Comparison of ENCODE assay signal across 13 cellular contexts in the genomic region with DNA sequence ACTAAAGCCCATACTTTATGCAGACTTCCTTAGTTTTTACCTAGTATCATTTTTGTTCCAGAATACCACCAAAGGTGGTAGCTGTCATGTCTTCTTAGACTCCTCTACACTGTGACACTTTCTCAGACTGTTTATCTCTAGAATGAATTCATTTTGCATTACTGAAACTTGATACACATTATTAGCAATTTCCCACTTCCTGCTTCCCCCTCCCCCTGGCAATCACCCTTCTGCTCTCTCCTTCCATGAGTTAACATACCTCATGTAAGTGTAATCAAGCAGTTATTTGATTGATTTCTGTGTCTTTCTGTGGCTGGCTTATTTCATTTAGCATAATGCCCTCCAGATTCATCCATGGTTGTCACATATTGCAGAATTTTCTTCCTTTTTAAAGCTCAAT.
DNase-seq lines count a peak whose midpoint lies in the region; ATAC-seq and TF ChIP-seq lines count a peak whose summit lies in the region.
"Had no signal": no experiment of that assay in that cellular context is flagged by ENCODE, and none has a peak within 500 bp of the region (broad histone marks: within the 10 kb centered on the region; RNA-seq: fewer than 3 reads in every experiment).

No MANE protein-coding gene starts in this region.

- H3K36me3 ChIP-seq in transverse colon: no peaks in the 10 kb centered on the region
- H3K36me3 ChIP-seq in upper lobe of left lung: no peaks in the 10 kb centered on the region

- H3K4me3 ChIP-seq in transverse colon (no peak overlapping the region), upper lobe of left lung (no peak overlapping the region)

- H3K4me3 Mint-ChIP-seq in natural killer cell: no peak overlapping the region
- H3K4me3 Mint-ChIP-seq in natural killer cell treated with Interleukin-12 subunit alpha and Interleukin-12 subunit beta and Interleukin-15 and Interleukin-18, amount 100 ng/mL, for 72 hours: no peak overlapping the region
- H3K4me3 Mint-ChIP-seq in endothelial cell (ENCODE audit: unreplicated experiment): no peak overlapping the region
- H3K4me3 Mint-ChIP-seq: activated CD4-positive, alpha-beta T cell treated with anti-CD3 and anti-CD28 coated beads, Interleukin-2, amount 10 ng/mL, durations not matched to agents 24 days and 14 days had no signal

- intact Hi-C loops in natural killer cell (cut with micrococcal nuclease) (loop anchor here (5.0 kb wide), 1 partner anchor 470 kb away; no protein-coding TSS in a partner anchor), transverse colon (cut with DNase I; ENCODE audit: low total_unique reads) (no loop called here)

- H3K9me3 ChIP-seq in transverse colon: no peaks in the 10 kb centered on the region
- no peaks in the 10 kb centered on the region for H3K9me3 ChIP-seq in upper lobe of left lung

- TF ChIP-seq CTCF in natural killer cell (IDR thresholded peaks at IDR 0.05) (no peak), endothelial cell (IDR thresholded peaks at IDR 0.05; ENCODE audit: unreplicated experiment) (no peak), transverse colon (IDR thresholded peaks at IDR 0.05) (no peak), upper lobe of left lung (IDR thresholded peaks at IDR 0.05) (no peak)

- H3K9me3 Mint-ChIP-seq in natural killer cell (no peaks in the 10 kb centered on the region), endothelial cell (ENCODE audit: unreplicated experiment) (no peaks in the 10 kb centered on the region)
- H3K9me3 Mint-ChIP-seq in natural killer cell treated with Interleukin-12 subunit alpha and Interleukin-12 subunit beta and Interleukin-15 and Interleukin-18, amount 100 ng/mL, for 72 hours: no peaks in the 10 kb centered on the region
- H3K9me3 Mint-ChIP-seq: activated CD4-positive, alpha-beta T cell treated with anti-CD3 and anti-CD28 coated beads, Interleukin-2, amount 10 ng/mL, durations not matched to agents 24 days and 14 days had no signal

- H3K27me3 ChIP-seq in transverse colon: no peaks in the 10 kb centered on the region
- no peaks in the 10 kb centered on the region for H3K27me3 ChIP-seq in upper lobe of left lung

- H3K36me3 Mint-ChIP-seq in natural killer cell: no peaks in the 10 kb centered on the region
- peaks cover 5% of the 10 kb centered on the region for H3K36me3 Mint-ChIP-seq in natural killer cell treated with Interleukin-12 subunit alpha and Interleukin-12 subunit beta and Interleukin-15 and Interleukin-18, amount 100 ng/mL, for 72 hours
- peaks cover 7% of the 10 kb centered on the region for H3K36me3 Mint-ChIP-seq in endothelial cell (ENCODE audit: low read depth, unreplicated experiment)

- H3K4me1 ChIP-seq in transverse colon: peaks cover 0 to 6% (median 0%) of the 10 kb centered on the region in 4 donors
- H3K4me1 ChIP-seq in upper lobe of left lung: peaks cover 0 to 11% (median 4%) of the 10 kb centered on the region in 4 donors

- in situ Hi-C loops in transverse colon (cut with MboI; ENCODE audit: low pct_ligation_motif_present in 1 of 4, low pct_unique_long_range_greater_than_20kb in 1 of 4, low sequenced_read_pairs in 3 of 4): loop anchor here in 2 of 4 donors (25.0 kb wide), 1 partner anchor 465 kb away; no protein-coding TSS in a partner anchor

- peaks cover 11 to 30% of the 10 kb centered on the region in 2 donors for H3K4me1 Mint-ChIP-seq in natural killer cell
- peaks cover 11 to 14% of the 10 kb centered on the region in 2 donors for H3K4me1 Mint-ChIP-seq in natural killer cell treated with Interleukin-12 subunit alpha and Interleukin-12 subunit beta and Interleukin-15 and Interleukin-18, amount 100 ng/mL, for 72 hours (ENCODE audit: low read depth in 2 of 2)
- H3K4me1 Mint-ChIP-seq in endothelial cell (ENCODE audit: unreplicated experiment): peaks cover 7% of the 10 kb centered on the region

- DNase-seq in natural killer cell: no peak
- no peak for DNase-seq in natural killer cell treated with Interleukin-12 subunit alpha and Interleukin-12 subunit beta and Interleukin-15 and Interleukin-18, amount 100 ng/mL, for 72 hours (ENCODE audit: low spot score)
- DNase-seq in NCI-H146 (lab: John Stamatoyannopoulos, UW): peak; percentile 37
- DNase-seq in endothelial cell (ENCODE audit: low spot score): no peak
- no peak for DNase-seq in AG20443 (ENCODE audit: low spot score)
- DNase-seq in transverse colon: no peak
- no peak for DNase-seq in hypothalamus (lab: John Stamatoyannopoulos, UW)
- DNase-seq in upper lobe of left lung: no peak
- DNase-seq: activated CD4-positive, alpha-beta T cell treated with anti-CD3 and anti-CD28 coated beads, Interleukin-2, amount 10 ng/mL, durations not matched to agents 24 days and 14 days; C1 segment of cervical spinal cord; effector memory CD4-positive, alpha-beta T cell; NCI-H187; stimulated activated naive CD4-positive, alpha-beta T cell had no signal

- H3K27me3 Mint-ChIP-seq in natural killer cell (ENCODE audit: low read depth in 2 of 2) (no peaks in the 10 kb centered on the region), endothelial cell (ENCODE audit: unreplicated experiment) (no peaks in the 10 kb centered on the region)
- no peaks in the 10 kb centered on the region for H3K27me3 Mint-ChIP-seq in natural killer cell treated with Interleukin-12 subunit alpha and Interleukin-12 subunit beta and Interleukin-15 and Interleukin-18, amount 100 ng/mL, for 72 hours
- H3K27me3 Mint-ChIP-seq: activated CD4-positive, alpha-beta T cell treated with anti-CD3 and anti-CD28 coated beads, Interleukin-2, amount 10 ng/mL, durations not matched to agents 24 days and 14 days had no signal

- H3K27ac Mint-ChIP-seq in natural killer cell (peak overlapping the region; percentile 8 to 81), endothelial cell (ENCODE audit: unreplicated experiment) (peak overlapping the region; percentile 1)
- H3K27ac Mint-ChIP-seq in natural killer cell treated with Interleukin-12 subunit alpha and Interleukin-12 subunit beta and Interleukin-15 and Interleukin-18, amount 100 ng/mL, for 72 hours: no peak overlapping the region
- H3K27ac Mint-ChIP-seq: activated CD4-positive, alpha-beta T cell treated with anti-CD3 and anti-CD28 coated beads, Interleukin-2, amount 10 ng/mL, durations not matched to agents 24 days and 14 days had no signal

- H3K27ac ChIP-seq in transverse colon (no peak overlapping the region), upper lobe of left lung (no peak overlapping the region)

- TF ChIP-seq POLR2A in transverse colon (IDR thresholded peaks at IDR 0.05) (no peak), upper lobe of left lung (IDR thresholded peaks at IDR 0.05) (no peak)

- TF ChIP-seq EP300 in transverse colon (IDR thresholded peaks at IDR 0.05; ENCODE audit: low read depth) (no peak), upper lobe of left lung (IDR thresholded peaks at IDR 0.05) (no peak)

- ATAC-seq in natural killer cell (no peak), upper lobe of left lung (ENCODE audit: low FRiP score in 2 of 2) (no peak)
- ATAC-seq in natural killer cell treated with Interleukin-12 subunit alpha and Interleukin-12 subunit beta and Interleukin-15 and Interleukin-18, amount 100 ng/mL, for 72 hours: no peak

Comparison
In these comparisons a context has a peak if more than half of its experiments do, and no peak if none do; other contexts are left out.
1. H3K27ac Mint-ChIP-seq: peak in natural killer cell (2 of 2) and endothelial cell (single experiment); none in natural killer cell treated with Interleukin-12 subunit alpha and Interleukin-12 subunit beta and Interleukin-15 and Interleukin-18, amount 100 ng/mL, for 72 hours (0 of 2).